10 cellular contexts compared by ENCODE assay signal in the genomic region with DNA sequence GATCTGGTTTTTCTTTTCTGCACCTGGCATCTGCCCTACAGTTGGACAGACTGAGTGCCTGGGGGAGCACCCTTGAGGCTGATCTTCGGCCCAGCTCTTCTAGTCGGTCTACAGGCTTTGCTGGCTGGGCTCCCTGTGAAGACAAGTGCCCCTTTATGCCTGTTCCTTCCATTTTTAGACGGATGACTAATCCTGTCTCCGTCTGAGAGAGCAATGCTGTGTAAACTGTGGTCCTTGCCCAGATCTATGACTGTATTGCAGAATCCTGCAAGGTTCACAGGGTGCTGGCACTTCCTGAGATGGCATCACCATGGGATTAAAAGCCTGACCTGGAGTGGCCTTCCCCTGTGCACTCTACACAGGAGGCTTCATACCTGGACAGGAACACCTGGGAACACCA. TPM values are rescaled to one million over a fixed set of nuclear protein-coding genes. Genes with fewer than 3 reads are reported as not detected.
A peak's percentile ranks its signal among the peaks of the same experiment; 100 is the strongest.
DNase-seq lines count a peak whose midpoint lies in the region; ATAC-seq and TF ChIP-seq lines count a peak whose summit lies in the region.
"Had no signal": no experiment of that assay in that cellular context is flagged by ENCODE, and none has a peak within 500 bp of the region (broad histone marks: within the 10 kb centered on the region; RNA-seq: fewer than 3 reads in every experiment).

No MANE protein-coding gene starts in this region.

- peaks cover 7% of the 10 kb centered on the region for H3K9me3 ChIP-seq in WERI-Rb-1 (ENCODE audit: severe bottlenecking)

- H3K36me3 ChIP-seq in WERI-Rb-1, result no peaks in the 10 kb centered on the region

- no peaks in the 10 kb centered on the region for H3K27me3 ChIP-seq in WERI-Rb-1 (ENCODE audit: insufficient read depth, low read depth, severe bottlenecking)

- ATAC-seq in HG03045 (IDR thresholded peaks at IDR 0.05; ENCODE audit: unreplicated experiment), result no peak

- no peak for TF ChIP-seq CTCF in AG10803 (conservative IDR thresholded peaks at IDR 0.05; ENCODE audit: low read length)
- TF ChIP-seq CTCF in WERI-Rb-1 (IDR thresholded peaks at IDR 0.05; ENCODE audit: low read depth, low read length), result no peak

- no peak overlapping the region for H3K27ac ChIP-seq in WERI-Rb-1

- no peak overlapping the region for H3K4me3 ChIP-seq in AG10803 (ENCODE audit: low read length)
- no peak overlapping the region for H3K4me3 ChIP-seq in WERI-Rb-1 (ENCODE audit: low read depth, low read length)
- H3K4me3 ChIP-seq: skin epidermis had no signal

- DNase-seq in AG10803 (ENCODE audit: low read depth) (peak; percentile 83), NCI-H446 (lab: John Stamatoyannopoulos, UW) (peak; percentile 44 to 88), dermis blood vessel endothelial cell (peak; percentile 62), midbrain (lab: John Stamatoyannopoulos, UW) (peak; percentile 93), WERI-Rb-1 (no peak), NCI-H187 treated with DMSO at 0.1 percent for 48 hours (lab: John Stamatoyannopoulos, UW) (no peak), NCI-H748 (lab: John Stamatoyannopoulos, UW; ENCODE audit: unreplicated experiment) (no peak)
- DNase-seq: GF-D8 had no signal

RNA-seq across cellular contexts. Expression of a gene that starts 47.6 kb away (rescaled TPM):
- 1.0 and 1.5 TPM in 2 replicates for total RNA-seq in dermis blood vessel endothelial cell

Comparison
In these comparisons a context has a peak if more than half of its experiments do, and no peak if none do; other contexts are left out.
1. DNase-seq: peak in AG10803 (single experiment), NCI-H446 (2 of 2), dermis blood vessel endothelial cell (single experiment) and midbrain (single experiment); none in WERI-Rb-1 (single experiment), NCI-H187 treated with DMSO at 0.1 percent for 48 hours (single experiment) and NCI-H748 (single experiment).